23 cellular contexts compared by ENCODE assay signal in genomic region chr18:5444269-5444668, GRCh38.
"Had no signal": no experiment of that assay in that cellular context is flagged by ENCODE, and none has a peak within 500 bp of the region (broad histone marks: within the 10 kb centered on the region; RNA-seq: fewer than 3 reads in every experiment).

No MANE protein-coding gene starts in this region.

- H3K9me3 Mint-ChIP-seq: activated B cell treated with CpG ODN at 0.5 μM for 24 hours; activated naive CD8-positive, alpha-beta T cell treated with anti-CD3 and anti-CD28 coated beads, Interleukin-2, amount 10 ng/mL, durations not matched to agents 7 days and 5 days; activated T-cell treated with anti-CD3 and anti-CD28 coated beads, Interleukin-2, amount 50 U/mL, for 24 hours; activated T-helper 17 cell treated with anti-CD3 and anti-CD28 coated beads, Interleukin-2, amount 50 U/mL, for 72 hours; memory B cell; natural killer cell treated with Interleukin-12 subunit alpha and Interleukin-12 subunit beta and Interleukin-15 and Interleukin-18, amount 100 ng/mL, for 72 hours; T-helper 1 cell treated with Interleukin-12 subunit alpha and Interleukin-12 subunit beta and Interleukin-4 antibody, amounts not matched to agents 30 μg/mL and 1 μg/mL, for 36 hours had no signal

- H3K36me3 Mint-ChIP-seq: activated naive CD8-positive, alpha-beta T cell treated with anti-CD3 and anti-CD28 coated beads, Interleukin-2, amount 10 ng/mL, durations not matched to agents 7 days and 5 days; memory B cell; natural killer cell treated with Interleukin-12 subunit alpha and Interleukin-12 subunit beta and Interleukin-15 and Interleukin-18, amount 100 ng/mL, for 72 hours had no signal

- H3K4me1 ChIP-seq: esophagus muscularis mucosa, prostate gland, upper lobe of left lung had no signal

- H3K4me3 Mint-ChIP-seq: activated B cell treated with CpG ODN at 0.5 μM for 24 hours; activated CD4-positive, alpha-beta T cell treated with anti-CD3 and anti-CD28 coated beads for 36 hours; activated naive CD8-positive, alpha-beta T cell treated with anti-CD3 and anti-CD28 coated beads, Interleukin-2, amount 10 ng/mL, durations not matched to agents 7 days and 5 days; activated T-cell treated with anti-CD3 and anti-CD28 coated beads, Interleukin-2, amount 50 U/mL, for 24 hours; activated T-helper 17 cell treated with anti-CD3 and anti-CD28 coated beads, Interleukin-2, amount 50 U/mL, for 72 hours; natural killer cell treated with Interleukin-12 subunit alpha and Interleukin-12 subunit beta and Interleukin-15 and Interleukin-18, amount 100 ng/mL, for 72 hours; T-helper 1 cell treated with Interleukin-12 subunit alpha and Interleukin-12 subunit beta and Interleukin-4 antibody, amounts not matched to agents 30 μg/mL and 1 μg/mL, for 36 hours had no signal

- H3K4me1 Mint-ChIP-seq: activated naive CD8-positive, alpha-beta T cell treated with anti-CD3 and anti-CD28 coated beads, Interleukin-2, amount 10 ng/mL, durations not matched to agents 7 days and 5 days; activated T-helper 17 cell treated with anti-CD3 and anti-CD28 coated beads, Interleukin-2, amount 50 U/mL, for 72 hours had no signal

- H3K27ac Mint-ChIP-seq: activated B cell treated with CpG ODN at 0.5 μM for 24 hours; activated CD4-positive, alpha-beta T cell treated with anti-CD3 and anti-CD28 coated beads for 36 hours; activated naive CD8-positive, alpha-beta T cell treated with anti-CD3 and anti-CD28 coated beads, Interleukin-2, amount 10 ng/mL, durations not matched to agents 7 days and 5 days; activated T-cell treated with anti-CD3 and anti-CD28 coated beads, Interleukin-2, amount 50 U/mL, for 24 hours; activated T-helper 17 cell treated with anti-CD3 and anti-CD28 coated beads, Interleukin-2, amount 50 U/mL, for 72 hours; natural killer cell treated with Interleukin-12 subunit alpha and Interleukin-12 subunit beta and Interleukin-15 and Interleukin-18, amount 100 ng/mL, for 72 hours; T-helper 1 cell treated with Interleukin-12 subunit alpha and Interleukin-12 subunit beta and Interleukin-4 antibody, amounts not matched to agents 30 μg/mL and 1 μg/mL, for 36 hours had no signal

- H3K9me3 ChIP-seq: esophagus muscularis mucosa, prostate gland, spleen, upper lobe of left lung had no signal

- DNase-seq: activated B cell treated with CpG ODN at 0.5 μM for 24 hours; activated CD4-positive, alpha-beta T cell treated with anti-CD3 and anti-CD28 coated beads for 36 hours; activated CD4-positive, alpha-beta T cell treated with anti-CD3 and anti-CD28 coated beads, Interleukin-2, amount 50 U/mL, for 4 hours; activated CD8-positive, alpha-beta memory T cell treated with anti-CD3 and anti-CD28 coated beads for 24 hours; activated CD8-positive, alpha-beta memory T cell treated with anti-CD3 and anti-CD28 coated beads, Interleukin-2, amount 50 U/mL, for 4 hours; activated naive CD4-positive, alpha-beta T cell treated with Interleukin-2 at 50 U/mL for 16 hours; activated naive CD8-positive, alpha-beta T cell treated with anti-CD3 and anti-CD28 coated beads, Interleukin-2, amount 10 ng/mL, durations not matched to agents 7 days and 5 days; activated T-cell treated with anti-CD3 and anti-CD28 coated beads, Interleukin-2, amount 50 U/mL, for 24 hours; amniotic stem cell; cerebellar nuclear complex; left cardiac atrium; spleen; stimulated activated CD4-positive, alpha-beta T cell treated with anti-CD3 and anti-CD28 coated beads, Interleukin-4, amount 100 ng/mL, for 1 hour; stimulated activated naive CD8-positive, alpha-beta T cell treated with anti-CD3 and anti-CD28 coated beads, Interleukin-15, Interleukin-2, amounts not matched to agents 100 U/mL and 50 U/mL, for 24 hours; T1000; upper lobe of left lung had no signal

- H3K36me3 ChIP-seq: esophagus muscularis mucosa, prostate gland, spleen, upper lobe of left lung had no signal

- H3K4me3 ChIP-seq: coronary artery, esophagus muscularis mucosa, prostate gland, spleen, upper lobe of left lung had no signal

- H3K27ac ChIP-seq: coronary artery, esophagus muscularis mucosa, prostate gland, spleen, upper lobe of left lung had no signal

- H3K27me3 Mint-ChIP-seq: memory B cell had no signal

- ATAC-seq: activated T-helper 17 cell treated with anti-CD3 and anti-CD28 coated beads, Interleukin-2, amount 50 U/mL, for 72 hours; left cardiac atrium; natural killer cell treated with Interleukin-12 subunit alpha and Interleukin-12 subunit beta and Interleukin-15 and Interleukin-18, amount 100 ng/mL, for 72 hours; stimulated activated naive CD8-positive, alpha-beta T cell treated with anti-CD3 and anti-CD28 coated beads, Interleukin-15, Interleukin-2, amounts not matched to agents 100 U/mL and 50 U/mL, for 24 hours had no signal

- H3K27me3 ChIP-seq: esophagus muscularis mucosa, spleen, upper lobe of left lung had no signal
